In the genomic region with DNA sequence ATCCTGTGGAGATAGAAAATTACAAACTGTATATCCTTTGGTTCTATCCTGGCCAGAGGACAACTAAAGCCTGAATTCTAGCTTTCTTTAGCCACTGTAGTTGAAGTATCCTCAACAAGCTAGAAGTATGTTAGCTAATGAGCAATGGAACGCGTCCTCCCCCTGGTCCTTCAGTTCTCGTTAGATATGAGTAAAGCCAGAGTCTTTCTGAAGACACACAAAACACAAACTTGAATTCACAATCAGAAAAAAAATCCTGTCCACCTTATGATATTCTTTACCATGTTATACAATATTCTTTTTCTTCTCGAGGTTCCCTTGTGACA, we compare ENCODE assay signal across 19 cellular contexts.
"Had no signal": no experiment of that assay in that cellular context is flagged by ENCODE, and none has a peak within 500 bp of the region (broad histone marks: within the 10 kb centered on the region; RNA-seq: fewer than 3 reads in every experiment).

No MANE protein-coding gene starts in this region.

- H3K4me2 ChIP-seq: neural progenitor cell had no signal

- H3K9me3 ChIP-seq: esophagus squamous epithelium, heart right ventricle, mucosa of descending colon, right lobe of liver, thoracic aorta, tibial nerve, vagina had no signal

- H3K36me3 ChIP-seq: esophagus squamous epithelium, heart right ventricle, neural progenitor cell, right lobe of liver, thoracic aorta, tibial nerve, vagina had no signal

- H2AFZ ChIP-seq: neural progenitor cell, parathyroid adenoma had no signal

- H3K27me3 ChIP-seq: esophagus squamous epithelium, neural progenitor cell, right lobe of liver, tibial nerve, vagina had no signal

- H3K27ac ChIP-seq: coronary artery, esophagus squamous epithelium, heart right ventricle, neural progenitor cell, parathyroid adenoma, right lobe of liver, thoracic aorta, tibial nerve, vagina had no signal

- DNase-seq: dermis blood vessel endothelial cell; effector memory CD4-positive, alpha-beta T cell; erythroblast; esophagus squamous epithelium; foreskin melanocyte; glutamatergic neuron; heart right ventricle; naive B cell; right lobe of liver; stimulated activated CD4-positive, alpha-beta T cell treated with anti-CD3 and anti-CD28 coated beads, Interleukin-15, amount 100 ng/mL, for 24 hours; stimulated activated CD4-positive, alpha-beta T cell treated with anti-CD3 and anti-CD28 coated beads, Interleukin-2, amount 100 ng/mL, for 48 hours; stimulated activated naive B cell treated with anti-CD40 and anti-IgM and Interleukin-4, amounts not matched to agents 10 μg/mL and 1 μg/mL and 100 μg/mL, for 72 hours had no signal

- H3K79me2 ChIP-seq: parathyroid adenoma had no signal

- H3K4me1 ChIP-seq: esophagus squamous epithelium, heart right ventricle, parathyroid adenoma, right lobe of liver, tibial nerve, vagina had no signal

- H3K4me3 ChIP-seq: coronary artery, esophagus squamous epithelium, heart right ventricle, mucosa of descending colon, neural progenitor cell, right lobe of liver, thoracic aorta, tibial nerve, vagina had no signal

- H3K9ac ChIP-seq: neural progenitor cell, parathyroid adenoma had no signal
